7 cellular contexts compared by ENCODE assay signal in genomic region chr12:48001426-48002178, GRCh38. TPM values are rescaled to one million over a fixed set of nuclear protein-coding genes. Genes with fewer than 3 reads are reported as not detected.
DNase-seq lines count a peak whose midpoint lies in the region; FAIRE-seq and TF ChIP-seq lines count a peak whose summit lies in the region.

No MANE protein-coding gene starts in this region.

- peak overlapping the region; percentile 61 for H3K4me3 ChIP-seq in astrocyte (ENCODE audit: insufficient read depth, low read depth, low read length)
- H3K4me3 ChIP-seq in iPS-18a (ENCODE audit: low read length), result peak overlapping the region; percentile 66
- H3K4me3 ChIP-seq in skeletal muscle tissue (ENCODE audit: low read length in 3 of 3), result peak overlapping the region; percentile 69

- peak overlapping the region; percentile 88 for H3K27ac Mint-ChIP-seq in astrocyte (ENCODE audit: unreplicated experiment)

- DNase-seq in ELR (ENCODE audit: low read depth), result peak; percentile 48
- DNase-seq in NCI-H1092 (lab: John Stamatoyannopoulos, UW), result peak; percentile 83
- peak; percentile 25 for DNase-seq in astrocyte (ENCODE audit: low read depth)
- DNase-seq in NCI-H1930 (lab: John Stamatoyannopoulos, UW), result no peak
- DNase-seq in ureter (ENCODE audit: low spot score), result no peak

- no peaks in the 10 kb centered on the region for H3K36me3 Mint-ChIP-seq in astrocyte (ENCODE audit: low read depth, unreplicated experiment)

- peaks cover 45% of the 10 kb centered on the region for H3K27me3 Mint-ChIP-seq in astrocyte (ENCODE audit: low read depth, unreplicated experiment)

- peak overlapping the region; percentile 95 for H3K4me3 Mint-ChIP-seq in astrocyte (ENCODE audit: unreplicated experiment)

- no peak overlapping the region for H3K27ac ChIP-seq in astrocyte (ENCODE audit: low read depth, low read length)
- no peak overlapping the region for H3K27ac ChIP-seq in iPS-18a (ENCODE audit: low read length)
- no peak overlapping the region for H3K27ac ChIP-seq in skeletal muscle tissue (ENCODE audit: low read depth, low read length)

- H3K4me1 Mint-ChIP-seq in astrocyte (ENCODE audit: low read depth, unreplicated experiment), result peaks cover 3% of the 10 kb centered on the region

- peak overlapping the region; percentile 98 for H3K4me2 ChIP-seq in astrocyte (ENCODE audit: low read length)

- H3K4me1 ChIP-seq in astrocyte (ENCODE audit: insufficient read depth, low read length) (peaks cover 21% of the 10 kb centered on the region), iPS-18a (ENCODE audit: control insufficient read depth, low read depth, low read length) (peaks cover 33% of the 10 kb centered on the region), skeletal muscle tissue (ENCODE audit: control insufficient read depth in 3 of 3, insufficient read depth in 3 of 3, low read length in 3 of 3) (peaks cover 37 to 49% (median 45%) of the 10 kb centered on the region in 3 donors)

- no peaks in the 10 kb centered on the region for H3K79me2 ChIP-seq in astrocyte (ENCODE audit: insufficient read depth, low read length)

- peaks cover 2% of the 10 kb centered on the region for H3K9me3 Mint-ChIP-seq in astrocyte (ENCODE audit: unreplicated experiment)

- H3K36me3 ChIP-seq in astrocyte (ENCODE audit: insufficient read depth, low read length) (no peaks in the 10 kb centered on the region), iPS-18a (ENCODE audit: control insufficient read depth, low read depth, low read length) (no peaks in the 10 kb centered on the region), skeletal muscle tissue (ENCODE audit: control insufficient read depth in 3 of 3, insufficient read depth in 3 of 3, low read length in 3 of 3) (no peaks in the 10 kb centered on the region)

- no peak for FAIRE-seq in astrocyte (lab: Jason Lieb, UNC)

- H3K9me3 ChIP-seq in astrocyte (ENCODE audit: insufficient read depth, low read depth, low read length), result no peaks in the 10 kb centered on the region
- no peaks in the 10 kb centered on the region for H3K9me3 ChIP-seq in iPS-18a (ENCODE audit: control insufficient read depth, low read depth, low read length)
- H3K9me3 ChIP-seq in skeletal muscle tissue (ENCODE audit: control insufficient read depth in 3 of 3, low read length in 3 of 3), result no peaks in the 10 kb centered on the region

- H4K20me1 ChIP-seq in astrocyte (ENCODE audit: insufficient read depth, low read length), result peaks cover 5% of the 10 kb centered on the region

- H3K9ac ChIP-seq in astrocyte (ENCODE audit: low read length) (peak overlapping the region; percentile 50), iPS-18a (ENCODE audit: low read length) (no peak overlapping the region), skeletal muscle tissue (ENCODE audit: low read depth in 1 of 3, low read length in 3 of 3) (peak overlapping the region in 2 of 3 donors; percentile 12 to 47)

- peak overlapping the region; percentile 87 for H2AFZ ChIP-seq in astrocyte (ENCODE audit: low read depth, low read length)

- H3K27me3 ChIP-seq in astrocyte (ENCODE audit: insufficient read depth, low read length), result peaks cover 86% of the 10 kb centered on the region
- H3K27me3 ChIP-seq in iPS-18a (ENCODE audit: control insufficient read depth, insufficient read depth, low read length), result peaks cover 100% of the 10 kb centered on the region
- H3K27me3 ChIP-seq in skeletal muscle tissue (ENCODE audit: control insufficient read depth in 3 of 3, insufficient read depth in 3 of 3, low read length in 3 of 3), result peaks cover 49 to 63% (median 62%) of the 10 kb centered on the region in 3 donors

- TF ChIP-seq CTCF in astrocyte (IDR thresholded peaks at IDR 0.05; ENCODE audit: insufficient read depth, low read depth, low read length), result no peak

RNA-seq across cellular contexts. Expression of gene COL2A1, which starts 2.7 kb away (rescaled TPM):
- total RNA-seq in astrocyte (11.2 and 20.3 TPM in 2 replicates), skeletal muscle tissue (88.2 TPM), ureter (not detected)

RNA-seq across cellular contexts. Expression of gene TMEM106C, which starts 38.2 kb away (rescaled TPM):
- 19.4 and 30.0 TPM in 2 replicates for total RNA-seq in astrocyte
- 43.3 TPM for total RNA-seq in skeletal muscle tissue
- total RNA-seq in ureter, result 39.0 TPM

Comparison
In these comparisons a context has a peak if more than half of its experiments do, and no peak if none do; other contexts are left out.
1. DNase-seq: peak in ELR (single experiment), NCI-H1092 (single experiment) and astrocyte (single experiment); none in NCI-H1930 (0 of 2) and ureter (single experiment).
2. RNA of gene COL2A1, which starts 2.7 kb away (total RNA-seq): 88.2 TPM in skeletal muscle tissue (single experiment) and 11.2 to 20.3 TPM in astrocyte; not detected in ureter (single experiment); every median in the first group is over 10 times any median in the second.
3. Peak in every context shown above with its lines, with median percentiles within 50 percentile points of each other: H3K4me3 ChIP-seq.